ENCODE assay signal across 18 cellular contexts in the genomic region with DNA sequence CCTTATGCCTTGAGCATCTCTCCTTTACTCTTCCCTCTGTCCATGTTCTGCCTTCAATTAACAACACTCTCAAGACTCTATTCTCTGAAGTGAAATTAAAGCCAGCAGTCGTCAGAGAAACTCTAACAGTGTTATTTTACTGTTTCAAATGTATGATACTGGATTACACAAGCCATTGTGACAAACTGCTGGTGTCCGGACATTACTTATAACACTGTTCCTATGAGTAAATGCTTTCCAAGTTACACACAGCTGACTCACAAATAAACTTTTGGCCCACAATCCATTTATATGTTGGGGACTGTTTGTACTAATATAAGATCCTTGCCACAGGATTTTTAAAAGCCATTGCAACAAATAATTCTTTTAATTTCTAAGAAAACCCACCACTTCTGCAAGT.
A peak's percentile ranks its signal among the peaks of the same experiment; 100 is the strongest.
DNase-seq lines count a peak whose midpoint lies in the region; ATAC-seq and TF ChIP-seq lines count a peak whose summit lies in the region.
"Had no signal": no experiment of that assay in that cellular context is flagged by ENCODE, and none has a peak within 500 bp of the region (broad histone marks: within the 10 kb centered on the region; RNA-seq: fewer than 3 reads in every experiment).

No MANE protein-coding gene starts in this region.

- H3K4me1 ChIP-seq in HUES6 (ENCODE audit: control insufficient read depth, insufficient read depth, low read length) (peaks cover 25% of the 10 kb centered on the region), mammary epithelial cell (ENCODE audit: insufficient read depth, low read length) (no peaks in the 10 kb centered on the region), iPS-20b (ENCODE audit: insufficient read depth, low read length) (peaks cover 20% of the 10 kb centered on the region; the same call in 1 of the 2 replicates)
- H3K4me1 ChIP-seq: esophagus muscularis mucosa, Peyer's patch, uterus had no signal

- H3K9me3 Mint-ChIP-seq in activated CD8-positive, alpha-beta memory T cell treated with anti-CD3 and anti-CD28 coated beads, Interleukin-2, amount 10 ng/mL, durations not matched to agents 7 days and 5 days (ENCODE audit: low read depth) = no peaks in the 10 kb centered on the region

- H3K27ac ChIP-seq in HUES6 (ENCODE audit: low read depth, low read length) = peak overlapping the region; percentile 81
- no peak overlapping the region for H3K27ac ChIP-seq in mammary epithelial cell (ENCODE audit: insufficient read depth, low read depth, low read length)
- H3K27ac ChIP-seq in iPS-20b (ENCODE audit: low read length) = no peak overlapping the region
- H3K27ac ChIP-seq: esophagus muscularis mucosa, uterus had no signal

- peak overlapping the region; percentile 38 for H3K9ac ChIP-seq in HUES6 (ENCODE audit: low read length)
- no peak overlapping the region for H3K9ac ChIP-seq in mammary epithelial cell (ENCODE audit: insufficient read depth, low read length)
- peak overlapping the region; percentile 35; the same call in 1 of the 2 replicates for H3K9ac ChIP-seq in iPS-20b (ENCODE audit: low read depth, low read length)

- no peaks in the 10 kb centered on the region for H3K36me3 Mint-ChIP-seq in activated CD8-positive, alpha-beta memory T cell treated with anti-CD3 and anti-CD28 coated beads, Interleukin-2, amount 10 ng/mL, durations not matched to agents 7 days and 5 days
- H3K36me3 Mint-ChIP-seq: activated naive CD4-positive, alpha-beta T cell treated with anti-CD3 and anti-CD28 coated beads, Interleukin-2, amount 50 U/mL, for 72 hours; stimulated activated effector memory CD8-positive, alpha-beta T cell treated with anti-CD3 and anti-CD28 coated beads, Interleukin-12 subunit alpha, Interleukin-12 subunit beta, amount 100 ng/mL, for 72 hours had no signal

- H3K4me2 ChIP-seq in mammary epithelial cell (ENCODE audit: insufficient read depth, low read depth, low read length) = no peak overlapping the region

- dilution Hi-C loops in mammary epithelial cell (cut with HindIII; ENCODE audit: low sequenced_read_pairs) = no loop called here

- peak; percentile 49 for DNase-seq in mammary epithelial cell
- DNase-seq in stromal cell of bone marrow (ENCODE audit: low read depth) = peak; percentile 70
- no peak for DNase-seq in HT-29 (ENCODE audit: low spot score)
- no peak for DNase-seq in activated CD8-positive, alpha-beta memory T cell treated with anti-CD3 and anti-CD28 coated beads, Interleukin-2, amount 10 ng/mL, durations not matched to agents 7 days and 5 days
- no peak for DNase-seq in mucosa of gallbladder (ENCODE audit: low spot score)
- DNase-seq: CD4-positive, alpha-beta T cell; midbrain; NCI-H1436; NCI-H526 treated with DMSO at 0.1 percent for 48 hours; Peyer's patch; stimulated activated CD4-positive, alpha-beta T cell treated with anti-CD3 and anti-CD28 coated beads, Interleukin-2, amount 100 ng/mL, for 48 hours; T-helper 1 cell; uterus had no signal

- BruUV-seq in mammary epithelial cell (replicated peaks; lab: Mats Ljungman, UMichigan) = no TSS peak

- no peak for ATAC-seq in activated CD8-positive, alpha-beta memory T cell treated with anti-CD3 and anti-CD28 coated beads, Interleukin-2, amount 10 ng/mL, durations not matched to agents 7 days and 5 days
- ATAC-seq: activated naive CD4-positive, alpha-beta T cell treated with anti-CD3 and anti-CD28 coated beads, Interleukin-2, amount 50 U/mL, for 72 hours; stimulated activated effector memory CD8-positive, alpha-beta T cell treated with anti-CD3 and anti-CD28 coated beads, Interleukin-12 subunit alpha, Interleukin-12 subunit beta, amount 100 ng/mL, for 72 hours had no signal

- TF ChIP-seq CTCF in mammary epithelial cell (conservative IDR thresholded peaks at IDR 0.05 in 1 of 2, IDR thresholded peaks at IDR 0.05 in 1 of 2; ENCODE audit: extremely low read depth in 1 of 2, insufficient read depth in 1 of 2, low read depth in 1 of 2, low read length in 2 of 2) = no peak

- H3K27ac Mint-ChIP-seq in activated CD8-positive, alpha-beta memory T cell treated with anti-CD3 and anti-CD28 coated beads, Interleukin-2, amount 10 ng/mL, durations not matched to agents 7 days and 5 days = no peak overlapping the region
- H3K27ac Mint-ChIP-seq: activated naive CD4-positive, alpha-beta T cell treated with anti-CD3 and anti-CD28 coated beads, Interleukin-2, amount 50 U/mL, for 72 hours; CD4-positive, alpha-beta T cell; stimulated activated effector memory CD8-positive, alpha-beta T cell treated with anti-CD3 and anti-CD28 coated beads, Interleukin-12 subunit alpha, Interleukin-12 subunit beta, amount 100 ng/mL, for 72 hours had no signal

- no peaks in the 10 kb centered on the region for H3K27me3 Mint-ChIP-seq in activated CD8-positive, alpha-beta memory T cell treated with anti-CD3 and anti-CD28 coated beads, Interleukin-2, amount 10 ng/mL, durations not matched to agents 7 days and 5 days

- no peaks in the 10 kb centered on the region for H3K79me2 ChIP-seq in mammary epithelial cell (ENCODE audit: insufficient read depth, low read length)

- H3K9me3 ChIP-seq in HUES6 (ENCODE audit: control insufficient read depth, insufficient read depth, low read depth, low read length) (no peaks in the 10 kb centered on the region), mammary epithelial cell (replicated peaks; ENCODE audit: insufficient read depth, low read length) (no peaks in the 10 kb centered on the region), iPS-20b (ENCODE audit: insufficient read depth, low read depth, low read length) (no peaks in the 10 kb centered on the region)
- H3K9me3 ChIP-seq: esophagus muscularis mucosa, Peyer's patch, uterus had no signal

- in situ Hi-C loops in mammary epithelial cell (cut with MboI; ENCODE audit: low sequenced_read_pairs in 2 of 2) = no loop called here

- no peak overlapping the region for H2AFZ ChIP-seq in mammary epithelial cell (ENCODE audit: low read depth, low read length)

- 45% methylated on average over 2 of the region's 2 CpGs for WGBS in mammary epithelial cell (ENCODE audit: low coverage, missing lambda C conversion rate)

- no peak overlapping the region for H3K4me3 Mint-ChIP-seq in activated CD8-positive, alpha-beta memory T cell treated with anti-CD3 and anti-CD28 coated beads, Interleukin-2, amount 10 ng/mL, durations not matched to agents 7 days and 5 days
- H3K4me3 Mint-ChIP-seq: CD4-positive, alpha-beta T cell; stimulated activated effector memory CD8-positive, alpha-beta T cell treated with anti-CD3 and anti-CD28 coated beads, Interleukin-12 subunit alpha, Interleukin-12 subunit beta, amount 100 ng/mL, for 72 hours had no signal

- H3K4me3 ChIP-seq in HUES6 (ENCODE audit: low read depth, low read length) (no peak overlapping the region), mammary epithelial cell (replicated peaks in 1 of 3; ENCODE audit: insufficient read depth in 1 of 3, low read depth in 2 of 3, low read length in 3 of 3) (no peak overlapping the region), iPS-20b (ENCODE audit: low read length) (peak overlapping the region; percentile 44; the same call in 1 of the 2 replicates)
- H3K4me3 ChIP-seq: esophagus muscularis mucosa, Peyer's patch, uterus had no signal

- intact Hi-C loops in mammary epithelial cell (cut with micrococcal nuclease) = no loop called here

- no peaks in the 10 kb centered on the region for H4K20me1 ChIP-seq in mammary epithelial cell (ENCODE audit: insufficient read depth, low read length)

- H3K27me3 ChIP-seq in HUES6 (ENCODE audit: control insufficient read depth, insufficient read depth, low read length) (no peaks in the 10 kb centered on the region), mammary epithelial cell (ENCODE audit: insufficient read depth, low read length) (no peaks in the 10 kb centered on the region), iPS-20b (ENCODE audit: insufficient read depth, low read length) (no peaks in the 10 kb centered on the region)
- H3K27me3 ChIP-seq: esophagus muscularis mucosa, Peyer's patch, uterus had no signal

- H3K36me3 ChIP-seq in HUES6 (ENCODE audit: control insufficient read depth, insufficient read depth, low read length) = no peaks in the 10 kb centered on the region
- no peaks in the 10 kb centered on the region for H3K36me3 ChIP-seq in mammary epithelial cell (ENCODE audit: insufficient read depth, low read length)
- no peaks in the 10 kb centered on the region for H3K36me3 ChIP-seq in iPS-20b (ENCODE audit: insufficient read depth, low read depth, low read length)
- H3K36me3 ChIP-seq: esophagus muscularis mucosa, Peyer's patch, uterus had no signal

- CTCF ChIA-PET in mammary epithelial cell (lab: Charles Lee; ENCODE audit: low non-redundant PET) = no interaction called here
- CTCF ChIA-PET in activated CD8-positive, alpha-beta memory T cell treated with anti-CD3 and anti-CD28 coated beads, Interleukin-2, amount 10 ng/mL, durations not matched to agents 7 days and 5 days (lab: Charles Lee) = no interaction called here

- no peaks in the 10 kb centered on the region for H3K4me1 Mint-ChIP-seq in activated CD8-positive, alpha-beta memory T cell treated with anti-CD3 and anti-CD28 coated beads, Interleukin-2, amount 10 ng/mL, durations not matched to agents 7 days and 5 days
- H3K4me1 Mint-ChIP-seq: stimulated activated effector memory CD8-positive, alpha-beta T cell treated with anti-CD3 and anti-CD28 coated beads, Interleukin-12 subunit alpha, Interleukin-12 subunit beta, amount 100 ng/mL, for 72 hours had no signal

Comparison
In these comparisons a context has a peak if more than half of its experiments do, and no peak if none do; other contexts are left out.
1. DNase-seq: peak in mammary epithelial cell (single experiment) and stromal cell of bone marrow (single experiment); none in HT-29 (single experiment), activated CD8-positive, alpha-beta memory T cell treated with anti-CD3 and anti-CD28 coated beads, Interleukin-2, amount 10 ng/mL, durations not matched to agents 7 days and 5 days (single experiment) and mucosa of gallbladder (single experiment).